2 cellular contexts compared by ENCODE assay signal in the genomic region with DNA sequence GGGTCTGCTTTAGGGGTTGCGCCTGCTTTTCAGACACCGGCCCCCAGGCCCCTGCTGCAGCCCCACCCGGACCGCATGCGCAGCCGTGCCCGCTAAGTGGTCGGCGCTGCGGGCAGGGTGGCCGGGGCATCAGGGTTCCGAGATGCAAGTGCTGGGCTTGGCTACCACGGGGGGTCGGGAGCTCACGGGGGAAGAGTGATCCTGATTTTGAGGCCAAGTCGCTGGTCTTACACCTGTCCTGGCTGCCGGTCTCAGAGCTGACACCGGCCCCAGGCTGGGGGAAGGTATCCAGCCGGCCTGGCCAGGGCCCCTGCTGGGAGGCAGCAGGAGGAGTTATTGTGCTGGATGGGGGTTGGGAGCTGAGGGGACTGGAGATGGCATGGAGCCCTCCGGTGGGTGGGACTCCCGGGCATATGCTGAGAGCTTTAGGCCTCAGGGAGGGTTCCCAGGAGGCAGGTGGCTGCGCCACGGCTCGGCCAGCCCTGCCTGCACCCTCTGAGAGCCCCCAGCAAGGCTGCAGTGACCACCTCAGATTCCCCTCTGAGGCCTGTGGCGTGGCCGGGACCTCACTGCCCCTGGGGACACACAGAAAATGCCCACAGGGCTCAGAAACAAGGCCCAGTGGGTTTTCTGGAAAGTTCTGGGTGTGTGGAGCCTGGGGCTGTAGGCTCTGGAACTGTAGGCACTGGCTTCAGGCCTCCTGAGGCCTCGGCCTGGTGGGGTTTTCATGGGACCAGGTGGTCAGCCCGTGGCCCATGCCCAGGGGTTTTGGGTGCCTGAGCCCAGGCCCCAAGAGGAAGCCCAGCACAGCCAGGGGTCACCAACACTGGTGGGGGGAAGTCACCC.
TF ChIP-seq lines count a peak whose summit lies in the region.

No MANE protein-coding gene starts in this region.

TF ChIP-seq in GM23338, 12 proteins besides CTCF, POLR2A, EP300 and RAD21 (continues in another document):
- TF ChIP-seq, protein P1, sequence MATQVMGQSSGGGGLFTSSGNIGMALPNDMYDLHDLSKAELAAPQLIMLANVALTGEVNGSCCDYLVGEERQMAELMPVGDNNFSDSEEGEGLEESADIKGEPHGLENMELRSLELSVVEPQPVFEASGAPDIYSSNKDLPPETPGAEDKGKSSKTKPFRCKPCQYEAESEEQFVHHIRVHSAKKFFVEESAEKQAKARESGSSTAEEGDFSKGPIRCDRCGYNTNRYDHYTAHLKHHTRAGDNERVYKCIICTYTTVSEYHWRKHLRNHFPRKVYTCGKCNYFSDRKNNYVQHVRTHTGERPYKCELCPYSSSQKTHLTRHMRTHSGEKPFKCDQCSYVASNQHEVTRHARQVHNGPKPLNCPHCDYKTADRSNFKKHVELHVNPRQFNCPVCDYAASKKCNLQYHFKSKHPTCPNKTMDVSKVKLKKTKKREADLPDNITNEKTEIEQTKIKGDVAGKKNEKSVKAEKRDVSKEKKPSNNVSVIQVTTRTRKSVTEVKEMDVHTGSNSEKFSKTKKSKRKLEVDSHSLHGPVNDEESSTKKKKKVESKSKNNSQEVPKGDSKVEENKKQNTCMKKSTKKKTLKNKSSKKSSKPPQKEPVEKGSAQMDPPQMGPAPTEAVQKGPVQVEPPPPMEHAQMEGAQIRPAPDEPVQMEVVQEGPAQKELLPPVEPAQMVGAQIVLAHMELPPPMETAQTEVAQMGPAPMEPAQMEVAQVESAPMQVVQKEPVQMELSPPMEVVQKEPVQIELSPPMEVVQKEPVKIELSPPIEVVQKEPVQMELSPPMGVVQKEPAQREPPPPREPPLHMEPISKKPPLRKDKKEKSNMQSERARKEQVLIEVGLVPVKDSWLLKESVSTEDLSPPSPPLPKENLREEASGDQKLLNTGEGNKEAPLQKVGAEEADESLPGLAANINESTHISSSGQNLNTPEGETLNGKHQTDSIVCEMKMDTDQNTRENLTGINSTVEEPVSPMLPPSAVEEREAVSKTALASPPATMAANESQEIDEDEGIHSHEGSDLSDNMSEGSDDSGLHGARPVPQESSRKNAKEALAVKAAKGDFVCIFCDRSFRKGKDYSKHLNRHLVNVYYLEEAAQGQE (IDR thresholded peaks at IDR 0.05; ENCODE audit: unreplicated experiment) = no peak
- TF ChIP-seq EZH2phosphoT487 (IDR thresholded peaks at IDR 0.05; ENCODE audit: unreplicated experiment) = no peak
- TF ChIP-seq, protein P2, sequence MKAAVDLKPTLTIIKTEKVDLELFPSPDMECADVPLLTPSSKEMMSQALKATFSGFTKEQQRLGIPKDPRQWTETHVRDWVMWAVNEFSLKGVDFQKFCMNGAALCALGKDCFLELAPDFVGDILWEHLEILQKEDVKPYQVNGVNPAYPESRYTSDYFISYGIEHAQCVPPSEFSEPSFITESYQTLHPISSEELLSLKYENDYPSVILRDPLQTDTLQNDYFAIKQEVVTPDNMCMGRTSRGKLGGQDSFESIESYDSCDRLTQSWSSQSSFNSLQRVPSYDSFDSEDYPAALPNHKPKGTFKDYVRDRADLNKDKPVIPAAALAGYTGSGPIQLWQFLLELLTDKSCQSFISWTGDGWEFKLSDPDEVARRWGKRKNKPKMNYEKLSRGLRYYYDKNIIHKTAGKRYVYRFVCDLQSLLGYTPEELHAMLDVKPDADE (IDR thresholded peaks at IDR 0.05) = no peak
- no peak for TF ChIP-seq POLR2AphosphoS5 (IDR thresholded peaks at IDR 0.05; ENCODE audit: low read depth)
- no peak for TF ChIP-seq STAT1 (IDR thresholded peaks at IDR 0.05; ENCODE audit: unreplicated experiment)
- TF ChIP-seq NANOG (IDR thresholded peaks at IDR 0.05; ENCODE audit: borderline replicate concordance) = no peak
- TF ChIP-seq, protein P3, sequence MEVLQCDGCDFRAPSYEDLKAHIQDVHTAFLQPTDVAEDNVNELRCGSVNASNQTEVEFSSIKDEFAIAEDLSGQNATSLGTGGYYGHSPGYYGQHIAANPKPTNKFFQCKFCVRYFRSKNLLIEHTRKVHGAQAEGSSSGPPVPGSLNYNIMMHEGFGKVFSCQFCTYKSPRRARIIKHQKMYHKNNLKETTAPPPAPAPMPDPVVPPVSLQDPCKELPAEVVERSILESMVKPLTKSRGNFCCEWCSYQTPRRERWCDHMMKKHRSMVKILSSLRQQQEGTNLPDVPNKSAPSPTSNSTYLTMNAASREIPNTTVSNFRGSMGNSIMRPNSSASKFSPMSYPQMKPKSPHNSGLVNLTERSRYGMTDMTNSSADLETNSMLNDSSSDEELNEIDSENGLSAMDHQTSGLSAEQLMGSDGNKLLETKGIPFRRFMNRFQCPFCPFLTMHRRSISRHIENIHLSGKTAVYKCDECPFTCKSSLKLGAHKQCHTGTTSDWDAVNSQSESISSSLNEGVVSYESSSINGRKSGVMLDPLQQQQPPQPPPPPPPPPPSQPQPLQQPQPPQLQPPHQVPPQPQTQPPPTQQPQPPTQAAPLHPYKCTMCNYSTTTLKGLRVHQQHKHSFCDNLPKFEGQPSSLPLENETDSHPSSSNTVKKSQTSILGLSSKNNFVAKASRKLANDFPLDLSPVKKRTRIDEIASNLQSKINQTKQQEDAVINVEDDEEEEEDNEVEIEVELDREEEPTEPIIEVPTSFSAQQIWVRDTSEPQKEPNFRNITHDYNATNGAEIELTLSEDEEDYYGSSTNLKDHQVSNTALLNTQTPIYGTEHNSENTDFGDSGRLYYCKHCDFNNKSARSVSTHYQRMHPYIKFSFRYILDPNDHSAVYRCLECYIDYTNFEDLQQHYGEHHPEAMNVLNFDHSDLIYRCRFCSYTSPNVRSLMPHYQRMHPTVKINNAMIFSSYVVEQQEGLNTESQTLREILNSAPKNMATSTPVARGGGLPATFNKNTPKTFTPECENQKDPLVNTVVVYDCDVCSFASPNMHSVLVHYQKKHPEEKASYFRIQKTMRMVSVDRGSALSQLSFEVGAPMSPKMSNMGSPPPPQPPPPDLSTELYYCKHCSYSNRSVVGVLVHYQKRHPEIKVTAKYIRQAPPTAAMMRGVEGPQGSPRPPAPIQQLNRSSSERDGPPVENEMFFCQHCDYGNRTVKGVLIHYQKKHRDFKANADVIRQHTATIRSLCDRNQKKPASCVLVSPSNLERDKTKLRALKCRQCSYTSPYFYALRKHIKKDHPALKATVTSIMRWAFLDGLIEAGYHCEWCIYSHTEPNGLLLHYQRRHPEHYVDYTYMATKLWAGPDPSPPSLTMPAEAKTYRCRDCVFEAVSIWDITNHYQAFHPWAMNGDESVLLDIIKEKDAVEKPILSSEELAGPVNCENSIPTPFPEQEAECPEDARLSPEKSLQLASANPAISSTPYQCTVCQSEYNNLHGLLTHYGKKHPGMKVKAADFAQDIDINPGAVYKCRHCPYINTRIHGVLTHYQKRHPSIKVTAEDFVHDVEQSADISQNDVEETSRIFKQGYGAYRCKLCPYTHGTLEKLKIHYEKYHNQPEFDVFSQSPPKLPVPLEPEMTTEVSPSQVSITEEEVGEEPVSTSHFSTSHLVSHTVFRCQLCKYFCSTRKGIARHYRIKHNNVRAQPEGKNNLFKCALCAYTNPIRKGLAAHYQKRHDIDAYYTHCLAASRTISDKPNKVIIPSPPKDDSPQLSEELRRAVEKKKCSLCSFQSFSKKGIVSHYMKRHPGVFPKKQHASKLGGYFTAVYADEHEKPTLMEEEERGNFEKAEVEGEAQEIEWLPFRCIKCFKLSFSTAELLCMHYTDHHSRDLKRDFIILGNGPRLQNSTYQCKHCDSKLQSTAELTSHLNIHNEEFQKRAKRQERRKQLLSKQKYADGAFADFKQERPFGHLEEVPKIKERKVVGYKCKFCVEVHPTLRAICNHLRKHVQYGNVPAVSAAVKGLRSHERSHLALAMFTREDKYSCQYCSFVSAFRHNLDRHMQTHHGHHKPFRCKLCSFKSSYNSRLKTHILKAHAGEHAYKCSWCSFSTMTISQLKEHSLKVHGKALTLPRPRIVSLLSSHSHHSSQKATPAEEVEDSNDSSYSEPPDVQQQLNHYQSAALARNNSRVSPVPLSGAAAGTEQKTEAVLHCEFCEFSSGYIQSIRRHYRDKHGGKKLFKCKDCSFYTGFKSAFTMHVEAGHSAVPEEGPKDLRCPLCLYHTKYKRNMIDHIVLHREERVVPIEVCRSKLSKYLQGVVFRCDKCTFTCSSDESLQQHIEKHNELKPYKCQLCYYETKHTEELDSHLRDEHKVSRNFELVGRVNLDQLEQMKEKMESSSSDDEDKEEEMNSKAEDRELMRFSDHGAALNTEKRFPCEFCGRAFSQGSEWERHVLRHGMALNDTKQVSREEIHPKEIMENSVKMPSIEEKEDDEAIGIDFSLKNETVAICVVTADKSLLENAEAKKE (CRISPR knock-in tag; IDR thresholded peaks at IDR 0.05) = no peak

TF ChIP-seq in SK-N-SH, 30 proteins besides CTCF, POLR2A, EP300 and RAD21 (continued from another document):
- TF ChIP-seq, protein P1 (IDR thresholded peaks at IDR 0.05; ENCODE audit: low read depth, low read length) = no peak
- TF ChIP-seq, protein P4, sequence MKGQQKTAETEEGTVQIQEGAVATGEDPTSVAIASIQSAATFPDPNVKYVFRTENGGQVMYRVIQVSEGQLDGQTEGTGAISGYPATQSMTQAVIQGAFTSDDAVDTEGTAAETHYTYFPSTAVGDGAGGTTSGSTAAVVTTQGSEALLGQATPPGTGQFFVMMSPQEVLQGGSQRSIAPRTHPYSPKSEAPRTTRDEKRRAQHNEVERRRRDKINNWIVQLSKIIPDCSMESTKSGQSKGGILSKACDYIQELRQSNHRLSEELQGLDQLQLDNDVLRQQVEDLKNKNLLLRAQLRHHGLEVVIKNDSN (IDR thresholded peaks at IDR 0.05; ENCODE audit: borderline replicate concordance, low read depth) = no peak
- TF ChIP-seq YY1 (IDR thresholded peaks at IDR 0.05; ENCODE audit: low read depth) (no peak), FOSL2 (IDR thresholded peaks at IDR 0.05; ENCODE audit: borderline replicate concordance, low read depth) (no peak), FOXJ3 (CRISPR knock-in tag; IDR thresholded peaks at IDR 0.05) (no peak), GABPA (IDR thresholded peaks at IDR 0.05; ENCODE audit: low read depth) (no peak), SIN3A (IDR thresholded peaks at IDR 0.05; ENCODE audit: borderline replicate concordance, low read depth, low read length) (no peak), RCOR1 (IDR thresholded peaks at IDR 0.05; ENCODE audit: low read length) (no peak)
- TF ChIP-seq, protein P5, sequence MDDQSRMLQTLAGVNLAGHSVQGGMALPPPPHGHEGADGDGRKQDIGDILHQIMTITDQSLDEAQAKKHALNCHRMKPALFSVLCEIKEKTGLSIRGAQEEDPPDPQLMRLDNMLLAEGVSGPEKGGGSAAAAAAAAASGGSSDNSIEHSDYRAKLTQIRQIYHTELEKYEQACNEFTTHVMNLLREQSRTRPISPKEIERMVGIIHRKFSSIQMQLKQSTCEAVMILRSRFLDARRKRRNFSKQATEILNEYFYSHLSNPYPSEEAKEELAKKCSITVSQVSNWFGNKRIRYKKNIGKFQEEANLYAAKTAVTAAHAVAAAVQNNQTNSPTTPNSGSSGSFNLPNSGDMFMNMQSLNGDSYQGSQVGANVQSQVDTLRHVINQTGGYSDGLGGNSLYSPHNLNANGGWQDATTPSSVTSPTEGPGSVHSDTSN (IDR thresholded peaks at IDR 0.05) = no peak
- TF ChIP-seq, protein P6, sequence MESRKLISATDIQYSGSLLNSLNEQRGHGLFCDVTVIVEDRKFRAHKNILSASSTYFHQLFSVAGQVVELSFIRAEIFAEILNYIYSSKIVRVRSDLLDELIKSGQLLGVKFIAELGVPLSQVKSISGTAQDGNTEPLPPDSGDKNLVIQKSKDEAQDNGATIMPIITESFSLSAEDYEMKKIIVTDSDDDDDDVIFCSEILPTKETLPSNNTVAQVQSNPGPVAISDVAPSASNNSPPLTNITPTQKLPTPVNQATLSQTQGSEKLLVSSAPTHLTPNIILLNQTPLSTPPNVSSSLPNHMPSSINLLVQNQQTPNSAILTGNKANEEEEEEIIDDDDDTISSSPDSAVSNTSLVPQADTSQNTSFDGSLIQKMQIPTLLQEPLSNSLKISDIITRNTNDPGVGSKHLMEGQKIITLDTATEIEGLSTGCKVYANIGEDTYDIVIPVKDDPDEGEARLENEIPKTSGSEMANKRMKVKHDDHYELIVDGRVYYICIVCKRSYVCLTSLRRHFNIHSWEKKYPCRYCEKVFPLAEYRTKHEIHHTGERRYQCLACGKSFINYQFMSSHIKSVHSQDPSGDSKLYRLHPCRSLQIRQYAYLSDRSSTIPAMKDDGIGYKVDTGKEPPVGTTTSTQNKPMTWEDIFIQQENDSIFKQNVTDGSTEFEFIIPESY (IDR thresholded peaks at IDR 0.05; ENCODE audit: borderline replicate concordance, low read depth) = no peak
TF ChIP-seq in SK-N-SH: peak in this region for 0.
